14 cellular contexts compared by ENCODE assay signal in genomic region chrX:112759512-112759911, GRCh38.
"Had no signal": no experiment of that assay in that cellular context is flagged by ENCODE, and none has a peak within 500 bp of the region (broad histone marks: within the 10 kb centered on the region; RNA-seq: fewer than 3 reads in every experiment).

No MANE protein-coding gene starts in this region.

- DNase-seq: activated CD4-positive, alpha-beta T cell treated with anti-CD3 and anti-CD28 coated beads for 48 hours; activated CD8-positive, alpha-beta memory T cell treated with anti-CD3 and anti-CD28 coated beads, Interleukin-2, amount 50 U/mL, for 48 hours; activated CD8-positive, alpha-beta T cell treated with anti-CD3 and anti-CD28 coated beads, Interleukin-2, amount 10 ng/mL, durations not matched to agents 7 days and 5 days; activated naive CD4-positive, alpha-beta T cell treated with Interleukin-2 at 50 U/mL for 16 hours; activated naive CD8-positive, alpha-beta T cell treated with anti-CD3 and anti-CD28 coated beads, Interleukin-2, amount 50 U/mL, for 24 hours; caudate nucleus; colonic mucosa; effector CD8-positive, alpha-beta T cell; erythroblast; mammary epithelial cell; sigmoid colon; stimulated activated CD4-positive, alpha-beta T cell treated with anti-CD3 and anti-CD28 coated beads, Interleukin-12 subunit alpha, Interleukin-12 subunit beta, amount 100 ng/mL, for 4 hours; stimulated activated naive CD8-positive, alpha-beta T cell treated with anti-CD3 and anti-CD28 coated beads, Interleukin-15, Interleukin-2, amounts not matched to agents 100 U/mL and 50 U/mL, for 24 hours; upper lobe of left lung had no signal
